Comparison of ENCODE assay signal across 1 cellular context in the genomic region with DNA sequence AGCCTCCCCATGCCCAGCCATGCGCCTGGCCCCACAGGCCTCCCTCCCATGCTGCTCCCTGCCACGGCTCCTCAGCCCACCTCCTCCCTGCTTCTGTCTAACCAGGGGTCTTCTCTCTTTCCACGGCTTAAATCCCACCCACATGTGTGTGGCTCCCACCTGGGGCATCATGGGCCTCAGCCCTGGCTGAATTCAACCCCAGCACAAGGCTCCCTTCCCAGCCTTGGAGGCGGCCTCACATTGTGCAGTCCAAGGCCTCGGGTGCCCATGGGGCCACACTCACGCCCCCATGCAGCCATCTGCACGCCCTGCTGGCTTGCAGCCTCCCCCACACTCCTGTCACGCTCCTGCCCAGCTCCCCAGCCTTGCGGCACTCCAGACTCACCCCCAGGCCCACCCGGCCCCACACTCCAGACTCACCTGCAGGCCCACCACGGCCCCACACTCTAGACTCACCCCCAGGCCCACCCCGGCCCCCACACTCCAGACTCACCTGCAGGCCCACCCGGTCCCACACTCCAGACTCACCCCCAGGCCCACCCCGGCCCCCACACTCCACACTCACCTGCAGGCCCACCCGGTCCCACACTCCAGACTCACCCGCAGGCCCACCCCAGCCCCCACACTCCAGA.
TF ChIP-seq lines count a peak whose summit lies in the region.

No MANE protein-coding gene starts in this region.

TF ChIP-seq in HepG2, 621 proteins besides CTCF, POLR2A, EP300 and RAD21:
- TF ChIP-seq, protein P1, sequence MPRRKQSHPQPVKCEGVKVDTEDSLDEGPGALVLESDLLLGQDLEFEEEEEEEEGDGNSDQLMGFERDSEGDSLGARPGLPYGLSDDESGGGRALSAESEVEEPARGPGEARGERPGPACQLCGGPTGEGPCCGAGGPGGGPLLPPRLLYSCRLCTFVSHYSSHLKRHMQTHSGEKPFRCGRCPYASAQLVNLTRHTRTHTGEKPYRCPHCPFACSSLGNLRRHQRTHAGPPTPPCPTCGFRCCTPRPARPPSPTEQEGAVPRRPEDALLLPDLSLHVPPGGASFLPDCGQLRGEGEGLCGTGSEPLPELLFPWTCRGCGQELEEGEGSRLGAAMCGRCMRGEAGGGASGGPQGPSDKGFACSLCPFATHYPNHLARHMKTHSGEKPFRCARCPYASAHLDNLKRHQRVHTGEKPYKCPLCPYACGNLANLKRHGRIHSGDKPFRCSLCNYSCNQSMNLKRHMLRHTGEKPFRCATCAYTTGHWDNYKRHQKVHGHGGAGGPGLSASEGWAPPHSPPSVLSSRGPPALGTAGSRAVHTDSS (CRISPR knock-in tag; conservative IDR thresholded peaks at IDR 0.05) = no peak
- TF ChIP-seq AGO2 (optimal IDR thresholded peaks at IDR 0.05; ENCODE audit: low read depth, low read length) = peak; percentile 27
